In the genomic region with DNA sequence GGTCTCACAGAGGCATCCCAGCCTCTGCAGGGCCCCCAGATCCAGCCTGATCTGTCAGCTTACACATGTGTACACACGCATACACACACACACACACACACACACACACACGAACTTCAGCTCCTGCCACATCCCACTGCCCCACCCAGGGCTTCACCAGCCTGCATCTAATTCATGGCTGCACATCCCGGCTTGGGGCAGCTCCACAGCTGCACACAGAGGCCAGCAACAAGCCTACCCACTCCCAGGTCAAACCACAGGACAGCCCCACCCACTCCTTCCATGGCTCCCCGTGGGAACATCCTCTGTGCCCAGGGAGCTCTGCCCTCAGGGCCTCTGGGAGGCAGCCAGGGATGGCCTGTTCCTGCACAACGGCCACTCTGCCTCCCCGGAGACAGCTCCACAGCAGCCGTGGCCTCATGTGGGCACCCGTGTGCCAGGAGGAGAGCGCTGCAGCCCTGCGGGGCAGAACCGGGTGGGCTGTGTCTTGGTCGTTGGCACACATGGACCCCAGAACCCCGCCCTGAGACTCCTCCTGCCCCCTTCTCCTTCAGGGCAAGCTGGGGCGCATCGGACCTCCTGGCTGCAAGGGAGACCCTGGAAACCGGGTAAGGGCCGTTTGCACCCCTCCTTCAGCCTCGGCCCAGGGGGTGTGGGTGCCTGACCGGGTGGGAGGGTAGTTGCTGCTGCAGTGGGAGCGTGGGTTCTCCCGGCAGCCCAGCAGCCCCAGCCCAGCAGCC, we compare ENCODE assay signal across 1 cellular context.
TF ChIP-seq lines count a peak whose summit lies in the region.

No MANE protein-coding gene starts in this region.

TF ChIP-seq in HepG2, 621 proteins besides CTCF, POLR2A, EP300 and RAD21:
- TF ChIP-seq, protein P1, sequence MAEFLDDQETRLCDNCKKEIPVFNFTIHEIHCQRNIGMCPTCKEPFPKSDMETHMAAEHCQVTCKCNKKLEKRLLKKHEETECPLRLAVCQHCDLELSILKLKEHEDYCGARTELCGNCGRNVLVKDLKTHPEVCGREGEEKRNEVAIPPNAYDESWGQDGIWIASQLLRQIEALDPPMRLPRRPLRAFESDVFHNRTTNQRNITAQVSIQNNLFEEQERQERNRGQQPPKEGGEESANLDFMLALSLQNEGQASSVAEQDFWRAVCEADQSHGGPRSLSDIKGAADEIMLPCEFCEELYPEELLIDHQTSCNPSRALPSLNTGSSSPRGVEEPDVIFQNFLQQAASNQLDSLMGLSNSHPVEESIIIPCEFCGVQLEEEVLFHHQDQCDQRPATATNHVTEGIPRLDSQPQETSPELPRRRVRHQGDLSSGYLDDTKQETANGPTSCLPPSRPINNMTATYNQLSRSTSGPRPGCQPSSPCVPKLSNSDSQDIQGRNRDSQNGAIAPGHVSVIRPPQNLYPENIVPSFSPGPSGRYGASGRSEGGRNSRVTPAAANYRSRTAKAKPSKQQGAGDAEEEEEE (CRISPR knock-in tag; IDR thresholded peaks at IDR 0.05; ENCODE audit: borderline replicate concordance): no peak
